ENCODE assay signal across 8 cellular contexts in the genomic region with DNA sequence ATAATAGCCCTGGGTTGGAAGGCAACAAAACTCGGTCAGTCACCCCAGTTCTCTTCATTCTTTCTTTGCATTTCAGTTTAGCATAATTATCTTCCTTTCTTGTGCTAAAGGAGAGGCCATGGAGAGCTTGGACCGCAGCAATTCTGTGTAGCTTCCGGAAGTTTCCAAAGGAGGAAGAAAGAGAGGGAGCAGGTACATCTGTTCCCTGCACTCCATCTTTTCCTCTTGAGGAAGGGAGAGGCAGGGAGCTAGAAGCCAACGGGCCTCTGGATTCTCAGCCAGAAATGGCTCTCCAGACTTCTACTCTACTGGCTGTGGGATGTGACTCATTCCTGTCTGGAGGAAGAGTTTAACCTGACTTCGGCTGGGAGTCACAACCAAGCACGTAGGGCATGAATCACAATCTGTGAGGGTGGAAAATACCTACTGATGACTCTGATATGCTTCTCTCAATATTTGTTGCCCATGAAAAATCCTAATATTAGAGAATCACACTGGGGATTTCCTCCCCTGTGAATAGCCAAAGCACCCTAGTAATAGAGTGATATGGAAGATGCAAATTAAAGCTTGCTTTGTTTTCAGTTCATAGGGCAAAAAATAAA. TPM values are rescaled to one million over a fixed set of nuclear protein-coding genes. Genes with fewer than 3 reads are reported as not detected.
DNase-seq lines count a peak whose midpoint lies in the region; ATAC-seq and TF ChIP-seq lines count a peak whose summit lies in the region.

No MANE protein-coding gene starts in this region.

- H2BK120ac ChIP-seq in neuronal stem cell (ENCODE audit: low read depth, low read length) = no peak overlapping the region

- no peak overlapping the region for H2BK15ac ChIP-seq in neuronal stem cell (ENCODE audit: low read length)

- H2AFZ ChIP-seq in neuronal stem cell (ENCODE audit: low read length) = no peak overlapping the region

- peak; percentile 64 for ATAC-seq in HG02588 (IDR thresholded peaks at IDR 0.05; ENCODE audit: unreplicated experiment)
- no peak for ATAC-seq in GM21526 (IDR thresholded peaks at IDR 0.05; ENCODE audit: low FRiP score, unreplicated experiment)

- peak; percentile 89 for DNase-seq in GM04503 (ENCODE audit: low read depth)
- peak; percentile 95 for DNase-seq in RPMI7951 (ENCODE audit: low read depth)
- DNase-seq in epithelial cell of proximal tubule (ENCODE audit: low read depth) = peak; percentile 89
- DNase-seq in neuronal stem cell (ENCODE audit: low spot score) = no peak
- DNase-seq in activated CD8-positive, alpha-beta memory T cell treated with anti-CD3 and anti-CD28 coated beads for 24 hours = no peak
- no peak for DNase-seq in NCI-H1092 treated with DMSO at 0.1 percent for 48 hours (lab: John Stamatoyannopoulos, UW)

- WGBS in neuronal stem cell (ENCODE audit: extremely low coverage in 2 of 2, insufficient read length in 2 of 2, insufficient replicate concordance in 1 of 2), 2 donors = no CpG with 5 or more reads among the region's 6 CpGs

- no peak for TF ChIP-seq CTCF in epithelial cell of proximal tubule (conservative IDR thresholded peaks at IDR 0.05; ENCODE audit: low read depth, low read length)

- H3K18ac ChIP-seq in neuronal stem cell (ENCODE audit: low read length) = no peak overlapping the region

- H4K8ac ChIP-seq in neuronal stem cell (ENCODE audit: low read depth, low read length) = no peak overlapping the region

- no peak overlapping the region for H2AK5ac ChIP-seq in neuronal stem cell (ENCODE audit: low read depth, low read length)

- no peak overlapping the region for H3K23ac ChIP-seq in neuronal stem cell (ENCODE audit: low read depth, low read length, poor library complexity)

- peaks cover 1% of the 10 kb centered on the region for H3K79me1 ChIP-seq in neuronal stem cell (ENCODE audit: low read depth, low read length)

- H3K9ac ChIP-seq in neuronal stem cell (ENCODE audit: low read depth, low read length, poor library complexity) = no peak overlapping the region

- H3K4ac ChIP-seq in neuronal stem cell (ENCODE audit: low read length) = no peak overlapping the region

- peaks cover 0 to 12% of the 10 kb centered on the region in 2 donors for H3K36me3 ChIP-seq in neuronal stem cell (replicated peaks in 1 of 2; ENCODE audit: control insufficient read depth in 2 of 2, insufficient read depth in 2 of 2, low read length in 2 of 2)

- peak overlapping the region; percentile 45 for H3K27ac ChIP-seq in neuronal stem cell (replicated peaks; ENCODE audit: low read length)

- no peaks in the 10 kb centered on the region for H3K27me3 ChIP-seq in neuronal stem cell (ENCODE audit: control insufficient read depth in 3 of 3, insufficient read depth in 3 of 3, low read depth in 1 of 3, low read length in 3 of 3)

- no peak overlapping the region for H2BK5ac ChIP-seq in neuronal stem cell (ENCODE audit: low read length)

- H3K4me1 ChIP-seq in neuronal stem cell (ENCODE audit: control insufficient read depth in 2 of 2, insufficient read depth in 1 of 2, low read depth in 1 of 2, low read length in 2 of 2) = peaks cover 18 to 23% of the 10 kb centered on the region in 2 donors

- H3K9me3 ChIP-seq in neuronal stem cell (replicated peaks in 1 of 2; ENCODE audit: control insufficient read depth in 2 of 2, insufficient read depth in 1 of 2, low read depth in 1 of 2, low read length in 2 of 2) = no peaks in the 10 kb centered on the region

- H2BK12ac ChIP-seq in neuronal stem cell (ENCODE audit: low read length) = no peak overlapping the region

- peak overlapping the region; percentile 50 for H4K91ac ChIP-seq in neuronal stem cell (ENCODE audit: low read depth, low read length, poor library complexity)

- H3K14ac ChIP-seq in neuronal stem cell (ENCODE audit: low read length) = no peak overlapping the region

- H3K4me3 ChIP-seq in epithelial cell of proximal tubule (ENCODE audit: low read depth, low read length) = no peak overlapping the region
- no peak overlapping the region for H3K4me3 ChIP-seq in neuronal stem cell (ENCODE audit: low read length in 2 of 2)

- no peak overlapping the region for H3K4me2 ChIP-seq in neuronal stem cell (ENCODE audit: insufficient read depth, low read length, poor library complexity, severe bottlenecking)

RNA-seq across cellular contexts. Expression of gene ANO6, which starts 17.0 kb away (rescaled TPM):
- 58.1 and 62.1 TPM in 2 replicates for total RNA-seq in RPMI7951 (2014; rRNA removed; shearing (Covaris generic))
- total RNA-seq in epithelial cell of proximal tubule = 37.4 and 57.6 TPM in 2 replicates
- 21.1 TPM for polyA plus RNA-seq in neuronal stem cell (2013, experiment 1 of 2)
- 21.4 TPM for polyA plus RNA-seq in neuronal stem cell (2013, experiment 2 of 2)

Comparison
In these comparisons a context has a peak if more than half of its experiments do, and no peak if none do; other contexts are left out.
1. DNase-seq: peak in GM04503 (single experiment), RPMI7951 (single experiment) and epithelial cell of proximal tubule (single experiment); none in neuronal stem cell (single experiment), activated CD8-positive, alpha-beta memory T cell treated with anti-CD3 and anti-CD28 coated beads for 24 hours (single experiment) and NCI-H1092 treated with DMSO at 0.1 percent for 48 hours (single experiment).